In genomic region chr1:40315795-40316594, GRCh38 we compare ENCODE assay signal across 9 cellular contexts. TPM values are rescaled to one million over a fixed set of nuclear protein-coding genes. Genes with fewer than 3 reads are reported as not detected.
DNase-seq lines count a peak whose midpoint lies in the region; ATAC-seq, FAIRE-seq and TF ChIP-seq lines count a peak whose summit lies in the region.
"Had no signal": no experiment of that assay in that cellular context is flagged by ENCODE, and none has a peak within 500 bp of the region (broad histone marks: within the 10 kb centered on the region; RNA-seq: fewer than 3 reads in every experiment).

No MANE protein-coding gene starts in this region.

- no peaks in the 10 kb centered on the region for H3K36me3 Mint-ChIP-seq in activated B cell treated with CpG ODN at 0.5 μM for 24 hours (ENCODE audit: low read depth)

- peak overlapping the region; percentile 85 for H3K4me3 Mint-ChIP-seq in activated B cell treated with CpG ODN at 0.5 μM for 24 hours

- peaks cover 53% of the 10 kb centered on the region for H3K4me1 Mint-ChIP-seq in activated B cell treated with CpG ODN at 0.5 μM for 24 hours

- H3K9me3 Mint-ChIP-seq in activated B cell treated with CpG ODN at 0.5 μM for 24 hours = no peaks in the 10 kb centered on the region

- H3K27ac ChIP-seq in BLaER1 (peak overlapping the region; percentile 85), endothelial cell of umbilical vein (ENCODE audit: insufficient read depth, low read depth, low read length) (no peak overlapping the region), muscle layer of duodenum (ENCODE audit: low read length) (no peak overlapping the region), upper lobe of left lung (no peak overlapping the region)

- H3K9me3 ChIP-seq in BLaER1 (no peaks in the 10 kb centered on the region), endothelial cell of umbilical vein (replicated peaks; ENCODE audit: control insufficient read depth, insufficient read depth, low read length) (no peaks in the 10 kb centered on the region), muscle layer of duodenum (ENCODE audit: control insufficient read depth in 1 of 2, low read length in 2 of 2) (no peaks in the 10 kb centered on the region), upper lobe of left lung (no peaks in the 10 kb centered on the region)

- H3K4me1 ChIP-seq in BLaER1 (peaks cover 62% of the 10 kb centered on the region), endothelial cell of umbilical vein (ENCODE audit: control insufficient read depth, extremely low read depth, insufficient read depth, low read length) (peaks cover 4% of the 10 kb centered on the region), muscle layer of duodenum (ENCODE audit: control insufficient read depth in 1 of 2, insufficient read depth in 2 of 2, low read length in 2 of 2) (peaks cover 0 to 18% of the 10 kb centered on the region in 2 donors), upper lobe of left lung (peaks cover 18 to 35% (median 28%) of the 10 kb centered on the region in 4 donors)

- POLR2A ChIA-PET in activated B cell treated with CpG ODN at 0.5 μM for 24 hours (lab: Charles Lee) (interaction anchor here (0.5 to 5.9 kb wide), 23 partner anchors 20 to 276 kb away, joined by 3 to 51 read pairs (median 5); partner anchors contain the start of genes CAP1, RLF, SMAP2 and ZFP69B), endothelial cell of umbilical vein (lab: Charles Lee) (interaction anchor here (0.6 to 1.1 kb wide), 3 partner anchors 22 to 26 kb away, joined by 3 to 8 read pairs (median 3); no protein-coding TSS in a partner anchor)

- H3K4me2 ChIP-seq in BLaER1 = peak overlapping the region; percentile 99
- peak overlapping the region; percentile 45 for H3K4me2 ChIP-seq in endothelial cell of umbilical vein (ENCODE audit: insufficient read depth, low read length)

- CTCF ChIA-PET in activated B cell treated with CpG ODN at 0.5 μM for 24 hours (lab: Charles Lee) = interaction anchor here (0.6 to 5.7 kb wide), 20 partner anchors 8 to 172 kb away, joined by 3 to 67 read pairs (median 7); no protein-coding TSS in a partner anchor
- CTCF ChIA-PET in endothelial cell of umbilical vein (lab: Charles Lee) = interaction anchor here (0.6 to 4.6 kb wide), 19 partner anchors 9 to 214 kb away, joined by 3 to 51 read pairs (median 6); partner anchors contain the start of gene ZMPSTE24

- FAIRE-seq in endothelial cell of umbilical vein (lab: Jason Lieb, UNC) = no peak
- FAIRE-seq: islet of Langerhans had no signal

- peak overlapping the region; percentile 68 for H3K4me3 ChIP-seq in BLaER1
- H3K4me3 ChIP-seq in HFF-Myc (replicated peaks; ENCODE audit: low read depth, low read length) = peak overlapping the region; percentile 17
- peak overlapping the region in 2 of 3 experiments; percentile 18 to 24 for H3K4me3 ChIP-seq in endothelial cell of umbilical vein (replicated peaks in 1 of 3; ENCODE audit: insufficient read depth in 1 of 3, low read depth in 1 of 3, low read length in 3 of 3)
- peak overlapping the region; percentile 65 for H3K4me3 ChIP-seq in muscle layer of duodenum (ENCODE audit: low read depth in 1 of 2, low read length in 2 of 2)
- peak overlapping the region in 3 of 4 donors; percentile 42 to 54 (median 46) for H3K4me3 ChIP-seq in upper lobe of left lung

- H3K9ac ChIP-seq in BLaER1 = peak overlapping the region; percentile 76
- no peak overlapping the region for H3K9ac ChIP-seq in endothelial cell of umbilical vein (replicated peaks; ENCODE audit: extremely low read depth, insufficient read depth, low read length)

- intact Hi-C loops in activated B cell treated with CpG ODN at 0.5 μM for 24 hours (cut with micrococcal nuclease) = loop anchor here (1.0 to 10.0 kb wide), 9 partner anchors 22 to 379 kb away; partner anchors contain the start of genes EXO5, NFYC, PPT1 and ZMPSTE24
- intact Hi-C loops in endothelial cell of umbilical vein (cut with micrococcal nuclease) = loop anchor here (1.0 to 2.0 kb wide), 2 partner anchors 58 to 163 kb away; partner anchors contain the start of gene ZMPSTE24

- ATAC-seq in activated B cell treated with CpG ODN at 0.5 μM for 24 hours (ENCODE audit: low read depth) = no peak
- peak; percentile 31 to 37 for ATAC-seq in upper lobe of left lung (ENCODE audit: low FRiP score in 2 of 2)
- no peak for ATAC-seq in HG02763 (IDR thresholded peaks at IDR 0.05; ENCODE audit: unreplicated experiment)

- TF ChIP-seq CTCF in HFF-Myc (IDR thresholded peaks at IDR 0.05; ENCODE audit: low read depth, low read length, missing control alignments) (no peak), activated B cell treated with CpG ODN at 0.5 μM for 24 hours (IDR thresholded peaks at IDR 0.05) (no peak), endothelial cell of umbilical vein (IDR thresholded peaks at IDR 0.05; ENCODE audit: extremely low read depth in 1 of 2, insufficient read depth in 1 of 2, low read depth in 1 of 2, low read length in 2 of 2) (no peak), upper lobe of left lung (IDR thresholded peaks at IDR 0.05) (no peak)

- H3K36me3 ChIP-seq in BLaER1 = no peaks in the 10 kb centered on the region
- H3K36me3 ChIP-seq in endothelial cell of umbilical vein (ENCODE audit: control insufficient read depth in 2 of 2, extremely low read depth in 1 of 2, insufficient read depth in 2 of 2, low read length in 2 of 2) = no peaks in the 10 kb centered on the region
- no peaks in the 10 kb centered on the region for H3K36me3 ChIP-seq in muscle layer of duodenum (ENCODE audit: control insufficient read depth in 1 of 2, insufficient read depth in 2 of 2, low read length in 2 of 2)
- H3K36me3 ChIP-seq in upper lobe of left lung = no peaks in the 10 kb centered on the region

- H3K27me3 ChIP-seq in BLaER1 = peaks cover 24% of the 10 kb centered on the region
- H3K27me3 ChIP-seq in endothelial cell of umbilical vein (ENCODE audit: control insufficient read depth in 2 of 2, insufficient read depth in 2 of 2, low read length in 2 of 2) = peaks cover 23 to 33% of the 10 kb centered on the region in 2 experiments
- peaks cover 26% of the 10 kb centered on the region for H3K27me3 ChIP-seq in muscle layer of duodenum (ENCODE audit: low read depth, low read length)
- H3K27me3 ChIP-seq in upper lobe of left lung = peaks cover 2 to 22% (median 15%) of the 10 kb centered on the region in 4 donors

- DNase-seq in HFF-Myc (ENCODE audit: extremely low read depth, low read depth) (no peak), activated B cell treated with CpG ODN at 0.5 μM for 24 hours (peak; percentile 46), endothelial cell of umbilical vein (ENCODE audit: low read depth, low spot score) (peak; percentile 27), upper lobe of left lung (peak in 1 of 2 donors; percentile 77), ureter (ENCODE audit: low spot score) (no peak)

- no peak for TF ChIP-seq EP300 in upper lobe of left lung (IDR thresholded peaks at IDR 0.05)

- H2AFZ ChIP-seq in endothelial cell of umbilical vein (ENCODE audit: low read depth, low read length) = peak overlapping the region; percentile 52

- H3K27me3 Mint-ChIP-seq in activated B cell treated with CpG ODN at 0.5 μM for 24 hours = peaks cover 7% of the 10 kb centered on the region

- TF ChIP-seq POLR2A in endothelial cell of umbilical vein (IDR thresholded peaks at IDR 0.05; ENCODE audit: low read depth, low read length) (no peak), upper lobe of left lung (IDR thresholded peaks at IDR 0.05) (no peak)

- no peaks in the 10 kb centered on the region for H4K20me1 ChIP-seq in BLaER1
- H4K20me1 ChIP-seq in endothelial cell of umbilical vein (replicated peaks; ENCODE audit: control insufficient read depth, extremely low read depth, insufficient read depth, low read length) = no peaks in the 10 kb centered on the region

- H3K27ac Mint-ChIP-seq in activated B cell treated with CpG ODN at 0.5 μM for 24 hours = peak overlapping the region; percentile 51

- 5 to 10% methylated on average over 15 to 30 of the region's 41 CpGs for WGBS in upper lobe of left lung, 2 donors

- no TSS peak for BruUV-seq in endothelial cell of umbilical vein (replicated peaks; lab: Mats Ljungman, UMichigan)

- no peaks in the 10 kb centered on the region for H3K79me2 ChIP-seq in endothelial cell of umbilical vein (ENCODE audit: control insufficient read depth, insufficient read depth, low read length)

- H3K9me1 ChIP-seq in endothelial cell of umbilical vein (replicated peaks; ENCODE audit: control insufficient read depth, extremely low read depth, insufficient read depth, low read length) = no peaks in the 10 kb centered on the region

- dilution Hi-C loops in endothelial cell of umbilical vein (cut with MboI; ENCODE audit: extremely low pct_ligation_motif_present, low sequenced_read_pairs) = no loop called here

RNA-seq across cellular contexts. Expression of gene COL9A2, which starts 1.1 kb away (rescaled TPM):
- total RNA-seq in activated B cell treated with CpG ODN at 0.5 μM for 24 hours = 5.5 and 5.7 TPM in 2 replicates
- 0.64 and 1.3 TPM in 2 replicates for total RNA-seq in endothelial cell of umbilical vein
- polyA plus RNA-seq in endothelial cell of umbilical vein = 0.29 and 0.69 TPM in 2 replicates
- polyA plus RNA-seq in endothelial cell of umbilical vein (2011; cell fraction: cytosol; rRNA removed) = 0.32 and 0.34 TPM in 2 replicates
- polyA plus RNA-seq in endothelial cell of umbilical vein (2011; cell fraction: nucleus; rRNA removed) = 2.4 and 2.5 TPM in 2 replicates
- 0.05 and 0.34 TPM in 2 replicates for polyA plus RNA-seq in endothelial cell of umbilical vein (2012)
- 0.08 and 0.22 TPM in 2 replicates for polyA minus RNA-seq in endothelial cell of umbilical vein
- polyA minus RNA-seq in endothelial cell of umbilical vein (2011; cell fraction: cytosol; rRNA and poly(A)+ RNA removed) = not detected
- 0.19 TPM in 1 of 2 replicates, not detected in the other for polyA minus RNA-seq in endothelial cell of umbilical vein (2011; cell fraction: nucleus; rRNA and poly(A)+ RNA removed)
- total RNA-seq in upper lobe of left lung = 10 to 100 TPM in 1 of 6 donors, 1 to 10 TPM in 5; 4.2 to 30.4 (median 5.2) TPM
- total RNA-seq in ureter = 27.1 TPM

RNA-seq across cellular contexts. Expression of gene SMAP2, which starts 57.5 kb away (rescaled TPM):
- 202 and 220 TPM in 2 replicates for total RNA-seq in activated B cell treated with CpG ODN at 0.5 μM for 24 hours
- total RNA-seq in endothelial cell of umbilical vein = 11.1 and 12.0 TPM in 2 replicates
- polyA plus RNA-seq in endothelial cell of umbilical vein = 7.4 and 8.0 TPM in 2 replicates
- 6.1 and 7.5 TPM in 2 replicates for polyA plus RNA-seq in endothelial cell of umbilical vein (2011; cell fraction: cytosol; rRNA removed)
- 4.7 and 8.8 TPM in 2 replicates for polyA plus RNA-seq in endothelial cell of umbilical vein (2011; cell fraction: nucleus; rRNA removed)
- 10.0 and 11.8 TPM in 2 replicates for polyA plus RNA-seq in endothelial cell of umbilical vein (2012)
- 10.0 and 14.3 TPM in 2 replicates for polyA minus RNA-seq in endothelial cell of umbilical vein
- polyA minus RNA-seq in endothelial cell of umbilical vein (2011; cell fraction: cytosol; rRNA and poly(A)+ RNA removed) = 5.3 TPM
- polyA minus RNA-seq in endothelial cell of umbilical vein (2011; cell fraction: nucleus; rRNA and poly(A)+ RNA removed) = 2.3 and 3.5 TPM in 2 replicates
- 10 to 100 TPM; 68.7 to 95.3 (median 72.2) TPM for total RNA-seq in upper lobe of left lung
- total RNA-seq in ureter = 39.5 TPM

RNA-seq across cellular contexts. Expression of gene ZMPSTE24, which starts 58.0 kb away (rescaled TPM):
- total RNA-seq in activated B cell treated with CpG ODN at 0.5 μM for 24 hours (17.6 and 18.6 TPM in 2 replicates), endothelial cell of umbilical vein (42.5 and 44.7 TPM in 2 replicates), upper lobe of left lung (10 to 100 TPM; 10.3 to 42.8 (median 34.1) TPM), ureter (52.9 TPM)
- 11.7 and 16.9 TPM in 2 replicates for polyA plus RNA-seq in endothelial cell of umbilical vein
- 16.0 and 16.9 TPM in 2 replicates for polyA plus RNA-seq in endothelial cell of umbilical vein (2011; cell fraction: cytosol; rRNA removed)
- 10.3 and 14.2 TPM in 2 replicates for polyA plus RNA-seq in endothelial cell of umbilical vein (2011; cell fraction: nucleus; rRNA removed)
- 34.8 and 52.4 TPM in 2 replicates for polyA plus RNA-seq in endothelial cell of umbilical vein (2012)
- polyA minus RNA-seq in endothelial cell of umbilical vein = 25.6 and 25.8 TPM in 2 replicates
- 35.2 TPM for polyA minus RNA-seq in endothelial cell of umbilical vein (2011; cell fraction: cytosol; rRNA and poly(A)+ RNA removed)
- 12.3 and 15.3 TPM in 2 replicates for polyA minus RNA-seq in endothelial cell of umbilical vein (2011; cell fraction: nucleus; rRNA and poly(A)+ RNA removed)

Comparison
In these comparisons a context has a peak if more than half of its experiments do, and no peak if none do; other contexts are left out.
1. H3K4me3 ChIP-seq: peak in every context shown above with its lines; median percentile 68 in BLaER1; 65 in muscle layer of duodenum; 46 in upper lobe of left lung; 21 in endothelial cell of umbilical vein; 17 in HFF-Myc.
2. DNase-seq: peak in activated B cell treated with CpG ODN at 0.5 μM for 24 hours (single experiment) and endothelial cell of umbilical vein (single experiment); none in HFF-Myc (single experiment) and ureter (single experiment).
3. ATAC-seq: peak in upper lobe of left lung (2 of 2); none in activated B cell treated with CpG ODN at 0.5 μM for 24 hours (single experiment) and HG02763 (single experiment).